ENCODE assay signal across 14 cellular contexts in the genomic region with DNA sequence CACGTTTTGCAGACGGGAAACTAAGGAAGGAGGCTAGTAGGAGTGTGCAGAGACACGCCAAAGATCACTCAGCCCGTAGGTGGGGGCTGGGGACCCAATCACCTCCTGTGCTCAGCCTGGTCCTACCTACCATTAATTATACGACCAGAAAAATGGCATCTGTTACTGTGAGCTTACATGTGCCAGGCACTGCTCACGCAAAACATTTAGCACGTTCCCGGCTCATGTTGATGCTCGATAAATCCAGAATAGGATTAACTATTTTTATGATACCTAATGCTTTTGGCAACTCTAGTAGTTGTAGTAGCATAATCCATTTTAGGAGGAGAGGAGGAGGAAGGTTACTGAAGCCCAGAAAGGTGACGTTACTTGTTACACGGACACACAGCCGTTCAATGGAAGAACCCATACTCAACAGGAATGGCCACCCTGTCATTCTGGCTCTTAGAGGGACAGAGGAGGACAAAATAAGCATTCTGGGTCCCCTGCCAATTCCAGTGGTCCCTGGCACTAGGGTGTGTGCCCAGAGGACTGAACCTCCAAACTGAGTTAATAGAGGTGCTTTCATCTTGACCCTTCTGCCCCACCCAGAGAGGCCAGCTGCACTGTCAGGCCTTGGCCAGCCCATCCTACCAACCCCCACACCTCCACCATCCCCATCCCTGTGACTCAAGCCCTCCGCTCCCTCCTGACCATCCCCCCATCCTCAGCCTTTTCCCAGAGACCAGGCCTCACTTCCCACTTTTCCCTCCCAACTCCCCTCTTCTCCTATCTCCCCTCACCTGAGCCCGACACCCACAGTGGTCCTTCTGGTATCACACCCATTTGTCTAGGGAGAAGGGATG. TPM values are rescaled to one million over a fixed set of nuclear protein-coding genes. Genes with fewer than 3 reads are reported as not detected.
DNase-seq lines count a peak whose midpoint lies in the region; ATAC-seq, FAIRE-seq and TF ChIP-seq lines count a peak whose summit lies in the region.
"Had no signal": no experiment of that assay in that cellular context is flagged by ENCODE, and none has a peak within 500 bp of the region (broad histone marks: within the 10 kb centered on the region; RNA-seq: fewer than 3 reads in every experiment).

No MANE protein-coding gene starts in this region.

- ATAC-seq in GM23338 = no peak
- ATAC-seq: right cardiac atrium had no signal

- H3K9me2 ChIP-seq in GM23338 (ENCODE audit: insufficient read depth) = no peaks in the 10 kb centered on the region

- no CpG with 5 or more reads among the region's 14 CpGs for WGBS in mesendoderm (ENCODE audit: extremely low coverage, insufficient coverage, low lambda C conversion rate)
- WGBS in small intestine, 3 donors = 23 to 45% (median 39%) methylated on average over 14 of the region's 14 CpGs

- TF ChIP-seq CTCF in BE2C (IDR thresholded peaks at IDR 0.05; ENCODE audit: low read depth, low read length) (no peak), GM23338 (conservative IDR thresholded peaks at IDR 0.05; ENCODE audit: low read depth in 2 of 2) (no peak), GM13977 (IDR thresholded peaks at IDR 0.05; ENCODE audit: extremely low read depth, insufficient read depth, missing control alignments) (no peak)

- no peak overlapping the region for H2AK5ac ChIP-seq in mesendoderm (ENCODE audit: low read length)

- H3K27ac ChIP-seq in GM23338 (ENCODE audit: low read depth) (no peak overlapping the region), mesendoderm (ENCODE audit: low read depth, low read length) (no peak overlapping the region), small intestine (ENCODE audit: low read depth in 1 of 2, low read length in 1 of 2) (no peak overlapping the region), SJCRH30 (no peak overlapping the region)

- peaks cover 3% of the 10 kb centered on the region; the same call in 1 of the 3 replicates for H3K36me3 Mint-ChIP-seq in GM23338 (ENCODE audit: low read depth)
- peaks cover 7% of the 10 kb centered on the region for H3K36me3 Mint-ChIP-seq in activated naive CD8-positive, alpha-beta T cell

- no peaks in the 10 kb centered on the region for H3K79me1 ChIP-seq in mesendoderm (ENCODE audit: low read length)

- H3K27ac Mint-ChIP-seq in GM23338 = no peak overlapping the region
- H3K27ac Mint-ChIP-seq in activated naive CD8-positive, alpha-beta T cell = peak overlapping the region; percentile 22

- H3K27me3 Mint-ChIP-seq in GM23338 (ENCODE audit: insufficient read depth, low read depth, poor library complexity) = peaks cover 35% of the 10 kb centered on the region
- peaks cover 3% of the 10 kb centered on the region for H3K27me3 Mint-ChIP-seq in activated naive CD8-positive, alpha-beta T cell

- H2BK5ac ChIP-seq in mesendoderm (ENCODE audit: low read length) = no peak overlapping the region

- no peak overlapping the region for H3K4ac ChIP-seq in mesendoderm (ENCODE audit: low read depth, low read length)

- H3K9me3 Mint-ChIP-seq in GM23338 = peaks cover 20% of the 10 kb centered on the region; the same call in 2 of the 3 replicates
- no peaks in the 10 kb centered on the region for H3K9me3 Mint-ChIP-seq in activated naive CD8-positive, alpha-beta T cell (ENCODE audit: low read depth)

- DNase-seq in BE2C = no peak
- DNase-seq in GM23338 (ENCODE audit: low spot score) = no peak
- peak; percentile 23 for DNase-seq in mesendoderm
- no peak for DNase-seq in NCI-H2107 treated with DMSO at 0.1 percent for 48 hours (lab: John Stamatoyannopoulos, UW; ENCODE audit: unreplicated experiment)
- no peak for DNase-seq in small intestine
- no peak for DNase-seq in SJCRH30
- no peak for DNase-seq in GM13977 (ENCODE audit: low spot score)
- DNase-seq: activated CD8-positive, alpha-beta memory T cell treated with anti-CD3 and anti-CD28 coated beads, Interleukin-2, amount 50 U/mL, for 48 hours; DMS79; NCI-H2171 had no signal

- H3F3A ChIP-seq in GM23338 (replicated peaks; ENCODE audit: low read depth) = peaks cover 34% of the 10 kb centered on the region

- no peak overlapping the region for H4K8ac ChIP-seq in mesendoderm (ENCODE audit: low read depth, low read length)

- peaks cover 36% of the 10 kb centered on the region for H3K4me1 Mint-ChIP-seq in GM23338
- peaks cover 33% of the 10 kb centered on the region for H3K4me1 Mint-ChIP-seq in activated naive CD8-positive, alpha-beta T cell (ENCODE audit: low read depth)

- peak overlapping the region; percentile 80 for H3K56ac ChIP-seq in mesendoderm (ENCODE audit: low read length)

- H3K27me3 ChIP-seq in BE2C (no peaks in the 10 kb centered on the region), GM23338 (ENCODE audit: insufficient read depth) (peaks cover 18% of the 10 kb centered on the region), mesendoderm (ENCODE audit: insufficient read depth, low read length, poor library complexity) (no peaks in the 10 kb centered on the region), small intestine (ENCODE audit: control insufficient read depth in 2 of 2, insufficient read depth in 2 of 2, low read length in 2 of 2) (peaks cover 0 to 2% of the 10 kb centered on the region in 2 donors), SJCRH30 (no peaks in the 10 kb centered on the region)

- H3K36me3 ChIP-seq in BE2C (no peaks in the 10 kb centered on the region), GM23338 (ENCODE audit: insufficient read depth) (no peaks in the 10 kb centered on the region), mesendoderm (ENCODE audit: control insufficient read depth, insufficient read depth, low read length) (no peaks in the 10 kb centered on the region), small intestine (ENCODE audit: control insufficient read depth in 2 of 2, insufficient read depth in 2 of 2, low read length in 2 of 2) (no peaks in the 10 kb centered on the region), SJCRH30 (no peaks in the 10 kb centered on the region)

- peak overlapping the region; percentile 93 for H3K4me2 ChIP-seq in GM23338
- H3K4me2 ChIP-seq in mesendoderm (ENCODE audit: low read length) = peak overlapping the region; percentile 42

- H2BK120ac ChIP-seq in mesendoderm (ENCODE audit: low read depth, low read length) = no peak overlapping the region

- H3K9me3 ChIP-seq in BE2C (no peaks in the 10 kb centered on the region), small intestine (ENCODE audit: control insufficient read depth, low read depth) (no peaks in the 10 kb centered on the region), SJCRH30 (replicated peaks) (no peaks in the 10 kb centered on the region)

- H4K20me1 ChIP-seq in GM23338 (replicated peaks; ENCODE audit: insufficient read depth) = no peaks in the 10 kb centered on the region

- H3K4me3 Mint-ChIP-seq in GM23338 = peak overlapping the region; percentile 90
- no peak overlapping the region for H3K4me3 Mint-ChIP-seq in activated naive CD8-positive, alpha-beta T cell

- H3K9ac ChIP-seq in mesendoderm (ENCODE audit: low read length) = peak overlapping the region; percentile 57

- in situ Hi-C loops in GM13977 (cut with MboI; ENCODE audit: low pct_unique_long_range_greater_than_20kb, low sequenced_read_pairs, unreplicated experiment) = no loop called here

- peak overlapping the region; percentile 80 for H3K23ac ChIP-seq in mesendoderm (ENCODE audit: low read length)

- no peak for FAIRE-seq in small intestine (lab: Jason Lieb, UNC)
- FAIRE-seq: endometrium, kidney had no signal

- H3K4me3 ChIP-seq in BE2C (ENCODE audit: low read depth, low read length) = peak overlapping the region; percentile 86
- peak overlapping the region; percentile 90 for H3K4me3 ChIP-seq in GM23338
- H3K4me3 ChIP-seq in mesendoderm (ENCODE audit: low read length) = no peak overlapping the region
- no peak overlapping the region for H3K4me3 ChIP-seq in small intestine (ENCODE audit: low read depth in 1 of 2, low read length in 2 of 2)
- no peak overlapping the region for H3K4me3 ChIP-seq in SJCRH30

- H3K79me2 ChIP-seq in GM23338 (replicated peaks; ENCODE audit: insufficient read depth) (no peaks in the 10 kb centered on the region), mesendoderm (ENCODE audit: control insufficient read depth, insufficient read depth, low read length) (no peaks in the 10 kb centered on the region)

- H3K18ac ChIP-seq in mesendoderm (ENCODE audit: low read length) = no peak overlapping the region

- no peak overlapping the region for H2BK15ac ChIP-seq in mesendoderm (replicated peaks; ENCODE audit: low read depth)

- peak overlapping the region; percentile 100 for H2AFZ ChIP-seq in GM23338

- H3K4me1 ChIP-seq in BE2C (0 out of 2 replicates have a peak, but pooled peaks cover 6% of the 10 kb centered on the region), GM23338 (ENCODE audit: insufficient read depth) (peaks cover 33% of the 10 kb centered on the region), mesendoderm (ENCODE audit: control insufficient read depth, low read depth, low read length) (peaks cover 6% of the 10 kb centered on the region), small intestine (ENCODE audit: control insufficient read depth in 2 of 2, insufficient read depth in 1 of 2, low read depth in 1 of 2, low read length in 1 of 2) (peaks cover 0 to 2% of the 10 kb centered on the region in 2 donors), SJCRH30 (peaks cover 10% of the 10 kb centered on the region; the same call in 1 of the 2 replicates)

- no peak overlapping the region for H4K5ac ChIP-seq in mesendoderm (ENCODE audit: low read length)

RNA-seq across cellular contexts. Expression of gene EML2, which starts 5.0 kb away (rescaled TPM):
- polyA plus RNA-seq in BE2C (2012; ENCODE audit: insufficient read depth, insufficient read length, low read depth) = 25.9 TPM
- total RNA-seq in GM23338 (2014; rRNA removed; shearing (Covaris generic)) = 28.9 and 33.9 TPM in 2 replicates
- polyA plus RNA-seq in GM23338 (2016; fragmentation: Nextera tagmentation; extraction: Ambion mirVana) (7.1 and 8.0 TPM in 2 replicates), small intestine (10 to 100 TPM; 18.9 to 39.9 (median 20.8) TPM)
- 5.3 TPM for polyA plus RNA-seq in mesendoderm (2013, experiment 1 of 2)
- polyA plus RNA-seq in mesendoderm (2013, experiment 2 of 2) = 5.6 TPM
- 3.0 and 5.8 TPM in 2 replicates for total RNA-seq in SJCRH30 (2014; rRNA removed; shearing (Covaris generic))

RNA-seq across cellular contexts. Expression of gene GIPR, which starts 23.9 kb away (rescaled TPM):
- polyA plus RNA-seq in BE2C (2012; ENCODE audit: insufficient read depth, insufficient read length, low read depth) = 1.2 TPM
- 0.19 and 0.42 TPM in 2 replicates for total RNA-seq in GM23338 (2014; rRNA removed; shearing (Covaris generic))
- polyA plus RNA-seq in GM23338 (2016; fragmentation: Nextera tagmentation; extraction: Ambion mirVana) (1.2 and 1.4 TPM in 2 replicates), small intestine (1 to 10 TPM in 1 of 3 donors, under 1 TPM in 2; 0.67 to 1.1 (median 0.87) TPM)
- 0.07 TPM for polyA plus RNA-seq in mesendoderm (2013, experiment 1 of 2)
- 0.10 TPM for polyA plus RNA-seq in mesendoderm (2013, experiment 2 of 2)
- 0.12 and 0.38 TPM in 2 replicates for total RNA-seq in SJCRH30 (2014; rRNA removed; shearing (Covaris generic))

RNA-seq across cellular contexts. Expression of gene GPR4, which starts 42.1 kb away (rescaled TPM):
- 8.6 TPM for polyA plus RNA-seq in BE2C (2012; ENCODE audit: insufficient read depth, insufficient read length, low read depth)
- 0.14 and 0.35 TPM in 2 replicates for total RNA-seq in GM23338 (2014; rRNA removed; shearing (Covaris generic))
- 0.06 and 0.59 TPM in 2 replicates for polyA plus RNA-seq in GM23338 (2016; fragmentation: Nextera tagmentation; extraction: Ambion mirVana)
- 0.14 TPM for polyA plus RNA-seq in mesendoderm (2013, experiment 1 of 2)
- 0.10 TPM for polyA plus RNA-seq in mesendoderm (2013, experiment 2 of 2)
- 1 to 10 TPM in 1 of 3 donors, under 1 TPM in 2; 0.22 to 3.8 (median 0.54) TPM for polyA plus RNA-seq in small intestine
- total RNA-seq in SJCRH30 (2014; rRNA removed; shearing (Covaris generic)) = 0.14 and 0.18 TPM in 2 replicates

RNA-seq across cellular contexts. Expression of gene SNRPD2, which starts 47.6 kb away (rescaled TPM):
- 1,335 TPM for polyA plus RNA-seq in BE2C (2012; ENCODE audit: insufficient read depth, insufficient read length, low read depth)
- total RNA-seq in GM23338 (2014; rRNA removed; shearing (Covaris generic)) = 169 and 226 TPM in 2 replicates
- 1,375 and 1,400 TPM in 2 replicates for polyA plus RNA-seq in GM23338 (2016; fragmentation: Nextera tagmentation; extraction: Ambion mirVana)
- 2,012 TPM for polyA plus RNA-seq in mesendoderm (2013, experiment 1 of 2)
- polyA plus RNA-seq in mesendoderm (2013, experiment 2 of 2) = 2,008 TPM
- polyA plus RNA-seq in small intestine = 100 to 1,000 TPM; 209 to 422 (median 264) TPM
- total RNA-seq in SJCRH30 (2014; rRNA removed; shearing (Covaris generic)) = 434 and 487 TPM in 2 replicates

RNA-seq across cellular contexts. Expression of gene QPCTL, which starts 48.3 kb away (rescaled TPM):
- 4.4 TPM for polyA plus RNA-seq in BE2C (2012; ENCODE audit: insufficient read depth, insufficient read length, low read depth)
- total RNA-seq in GM23338 (2014; rRNA removed; shearing (Covaris generic)) = 23.0 and 26.2 TPM in 2 replicates
- polyA plus RNA-seq in GM23338 (2016; fragmentation: Nextera tagmentation; extraction: Ambion mirVana) (8.6 and 10.6 TPM in 2 replicates), small intestine (1 to 10 TPM; 4.1 to 6.7 (median 4.2) TPM)
- 9.4 TPM for polyA plus RNA-seq in mesendoderm (2013, experiment 1 of 2)
- 9.6 TPM for polyA plus RNA-seq in mesendoderm (2013, experiment 2 of 2)
- 9.8 and 10.6 TPM in 2 replicates for total RNA-seq in SJCRH30 (2014; rRNA removed; shearing (Covaris generic))

Comparison
In these comparisons a context has a peak if more than half of its experiments do, and no peak if none do; other contexts are left out.
1. H3K4me3 ChIP-seq: peak in BE2C (single experiment) and GM23338 (single experiment); none in mesendoderm (single experiment), small intestine (0 of 2) and SJCRH30 (single experiment).